ENCODE assay signal across 20 cellular contexts in genomic region chr18:48740068-48740440, GRCh38.
A peak's percentile ranks its signal among the peaks of the same experiment; 100 is the strongest.
DNase-seq lines count a peak whose midpoint lies in the region; ATAC-seq and TF ChIP-seq lines count a peak whose summit lies in the region.
"Had no signal": no experiment of that assay in that cellular context is flagged by ENCODE, and none has a peak within 500 bp of the region (broad histone marks: within the 10 kb centered on the region; RNA-seq: fewer than 3 reads in every experiment).

No MANE protein-coding gene starts in this region.

- intact Hi-C loops in Right ventricle myocardium superior (cut with DNase I), result no loop called here
- intact Hi-C loops in left ventricle myocardium inferior (cut with micrococcal nuclease), result no loop called here
- intact Hi-C loops in posterior vena cava (cut with DNase I), result no loop called here
- intact Hi-C loops in tibial artery (cut with DNase I; ENCODE audit: low total_unique reads), result no loop called here
- intact Hi-C loops in stomach (cut with DNase I; ENCODE audit: low total_unique reads), result no loop called here

- no peak overlapping the region for H2AFZ ChIP-seq in neural progenitor cell (replicated peaks)
- H2AFZ ChIP-seq: PC-9 had no signal

- no peak for TF ChIP-seq EP300 in stomach (IDR thresholded peaks at IDR 0.05)

- H3K4me1 Mint-ChIP-seq in neural progenitor cell, result peaks cover 15% of the 10 kb centered on the region

- no peak for TF ChIP-seq CTCF in left ventricle myocardium inferior (IDR thresholded peaks at IDR 0.05; ENCODE audit: borderline replicate concordance)
- TF ChIP-seq CTCF in fibroblast of the aortic adventitia (IDR thresholded peaks at IDR 0.05; ENCODE audit: insufficient read depth, low read length), result no peak
- no peak for TF ChIP-seq CTCF in tibial artery (IDR thresholded peaks at IDR 0.05)
- no peak for TF ChIP-seq CTCF in stomach (IDR thresholded peaks at IDR 0.05)
- no peak for TF ChIP-seq CTCF in neural progenitor cell (IDR thresholded peaks at IDR 0.05)

- H3K4me2 ChIP-seq in neural progenitor cell, result no peak overlapping the region
- H3K4me2 ChIP-seq: PC-9 had no signal

- H4K20me1 ChIP-seq in neural progenitor cell (ENCODE audit: low read depth), result no peaks in the 10 kb centered on the region

- H3K27me3 ChIP-seq in left ventricle myocardium inferior (ENCODE audit: low read depth) (no peaks in the 10 kb centered on the region), tibial artery (no peaks in the 10 kb centered on the region), stomach (no peaks in the 10 kb centered on the region), neural progenitor cell (no peaks in the 10 kb centered on the region)

- no peaks in the 10 kb centered on the region for H3K9me3 Mint-ChIP-seq in neural progenitor cell

- TF ChIP-seq POLR2A in stomach (IDR thresholded peaks at IDR 0.05), result no peak

- H3K36me3 ChIP-seq in left ventricle myocardium inferior (no peaks in the 10 kb centered on the region), tibial artery (no peaks in the 10 kb centered on the region), stomach (no peaks in the 10 kb centered on the region), neural progenitor cell (no peaks in the 10 kb centered on the region)

- no peak for ATAC-seq in Right ventricle myocardium superior (ENCODE audit: poor library complexity)
- no peak for ATAC-seq in GM18519 (IDR thresholded peaks at IDR 0.05; ENCODE audit: low FRiP score, unreplicated experiment)

- H3F3A ChIP-seq in neural progenitor cell (ENCODE audit: low read depth), result no peaks in the 10 kb centered on the region

- H3K4me1 ChIP-seq in left ventricle myocardium inferior, result peaks cover 73% of the 10 kb centered on the region
- peaks cover 0 to 78% (median 64%) of the 10 kb centered on the region in 4 donors for H3K4me1 ChIP-seq in tibial artery
- peaks cover 0 to 27% (median 11%) of the 10 kb centered on the region in 4 donors for H3K4me1 ChIP-seq in stomach
- peaks cover 3% of the 10 kb centered on the region for H3K4me1 ChIP-seq in neural progenitor cell

- WGBS in stomach, 5 donors, result 77 to 93% (median 81%) methylated on average over 4 of the region's 4 CpGs

- H3K4me3 ChIP-seq in left ventricle myocardium inferior (no peak overlapping the region), fibroblast of the aortic adventitia (ENCODE audit: low read depth, low read length) (no peak overlapping the region), tibial artery (no peak overlapping the region), stomach (no peak overlapping the region), neural progenitor cell (no peak overlapping the region)
- H3K4me3 ChIP-seq: PC-9 had no signal

- H3K79me2 ChIP-seq in neural progenitor cell (ENCODE audit: low read depth), result no peaks in the 10 kb centered on the region

- no peaks in the 10 kb centered on the region for H3K9me3 ChIP-seq in left ventricle myocardium inferior (replicated peaks)
- no peaks in the 10 kb centered on the region for H3K9me3 ChIP-seq in tibial artery
- no peaks in the 10 kb centered on the region for H3K9me3 ChIP-seq in stomach
- no peaks in the 10 kb centered on the region for H3K9me3 ChIP-seq in neural progenitor cell (ENCODE audit: low read depth)

- H3K4me3 Mint-ChIP-seq in neural progenitor cell, result no peak overlapping the region

- peaks cover 2% of the 10 kb centered on the region for H3K27me3 Mint-ChIP-seq in neural progenitor cell (ENCODE audit: insufficient read depth, low read depth)

- no peaks in the 10 kb centered on the region for H3K36me3 Mint-ChIP-seq in neural progenitor cell

- H3K9ac ChIP-seq in neural progenitor cell, result no peak overlapping the region

- peak; percentile 75 for DNase-seq in Right ventricle myocardium superior
- no peak for DNase-seq in left ventricle myocardium inferior
- DNase-seq in fibroblast of the aortic adventitia (ENCODE audit: low read depth), result peak; percentile 64
- peak; percentile 89 for DNase-seq in posterior vena cava (ENCODE audit: low spot score)
- peak; percentile 73 to 93 for DNase-seq in tibial artery
- DNase-seq in stomach, result no peak
- no peak for DNase-seq in neural progenitor cell (ENCODE audit: low spot score)
- DNase-seq: 8988T, COR-L47, DMS153, EL, H7, Karpas-422, MM.1S, NCI-H1105, NCI-H1694 treated with DMSO at 0.1 percent for 48 hours, NCI-H69, PC-9 had no signal

- no peak overlapping the region for H3K27ac ChIP-seq in left ventricle myocardium inferior (replicated peaks)
- H3K27ac ChIP-seq in tibial artery, result peak overlapping the region; percentile 70 to 86
- H3K27ac ChIP-seq in stomach, result no peak overlapping the region
- no peak overlapping the region for H3K27ac ChIP-seq in neural progenitor cell
- H3K27ac ChIP-seq: C4-2B, PC-9 had no signal

- H3K27ac Mint-ChIP-seq in neural progenitor cell, result no peak overlapping the region

Comparison
In these comparisons a context has a peak if more than half of its experiments do, and no peak if none do; other contexts are left out.
1. DNase-seq: peak in Right ventricle myocardium superior (single experiment), fibroblast of the aortic adventitia (single experiment), posterior vena cava (single experiment) and tibial artery (2 of 2); none in left ventricle myocardium inferior (single experiment), stomach (single experiment) and neural progenitor cell (single experiment).
2. H3K27ac ChIP-seq: peak in tibial artery (2 of 2); none in left ventricle myocardium inferior (single experiment), stomach (0 of 5) and neural progenitor cell (single experiment).